Comparison of ENCODE assay signal across 9 cellular contexts in genomic region chr10:55410415-55410885, GRCh38.
A peak's percentile ranks its signal among the peaks of the same experiment; 100 is the strongest.
DNase-seq lines count a peak whose midpoint lies in the region; ATAC-seq, FAIRE-seq and TF ChIP-seq lines count a peak whose summit lies in the region.
"Had no signal": no experiment of that assay in that cellular context is flagged by ENCODE, and none has a peak within 500 bp of the region (broad histone marks: within the 10 kb centered on the region; RNA-seq: fewer than 3 reads in every experiment).

No MANE protein-coding gene starts in this region.

- BruUV-seq in HepG2 (replicated peaks; lab: Mats Ljungman, UMichigan), result no TSS peak

- POLR2A ChIA-PET in HepG2 (lab: Yijun Ruan, JAX), result no interaction called here

- CTCF ChIA-PET in HepG2 (lab: Yijun Ruan, JAX; ENCODE audit: low intra/inter-chr PET ratio, low total read pairs), result no interaction called here

- H3K9ac ChIP-seq in smooth muscle cell (ENCODE audit: low read depth) (no peak overlapping the region), HepG2 (ENCODE audit: insufficient read depth, low read depth, low read length) (no peak overlapping the region)

- peak; percentile 64 for DNase-seq in NCI-H1105 (lab: John Stamatoyannopoulos, UW)
- peak; percentile 1 for DNase-seq in UCSD-AML1 (lab: John Stamatoyannopoulos, UW; ENCODE audit: unreplicated experiment)
- peak; percentile 59 for DNase-seq in right atrium auricular region (ENCODE audit: low spot score)
- no peak for DNase-seq in smooth muscle cell (lab: John Stamatoyannopoulos, UW; ENCODE audit: unreplicated experiment)
- DNase-seq in HepG2 (ENCODE audit: low spot score), result no peak
- no peak for DNase-seq in AG08396 (ENCODE audit: low spot score)
- DNase-seq in activated T-cell treated with anti-CD3 and anti-CD28 coated beads, Interleukin-2, amount 50 U/mL, for 48 hours, result no peak

- WGBS in smooth muscle cell (ENCODE audit: low lambda C conversion rate), result 61% methylated on average over 7 of the region's 7 CpGs
- WGBS in HepG2 (ENCODE audit: low lambda C conversion rate), result 20% methylated on average over 7 of the region's 7 CpGs

- peaks cover 0 to 12% of the 10 kb centered on the region in 2 donors for H3K4me1 ChIP-seq in right atrium auricular region
- peaks cover 18% of the 10 kb centered on the region for H3K4me1 ChIP-seq in smooth muscle cell (ENCODE audit: low read depth)
- H3K4me1 ChIP-seq in HepG2 (ENCODE audit: insufficient read depth, low read length), result no peaks in the 10 kb centered on the region

- no peaks in the 10 kb centered on the region for H3K9me3 ChIP-seq in right atrium auricular region
- H3K9me3 ChIP-seq in smooth muscle cell (replicated peaks; ENCODE audit: low read depth), result no peaks in the 10 kb centered on the region
- no peaks in the 10 kb centered on the region for H3K9me3 ChIP-seq in HepG2 (ENCODE audit: low read length)

- no peaks in the 10 kb centered on the region for H3F3A ChIP-seq in smooth muscle cell (ENCODE audit: low read depth)

- TF ChIP-seq EP300 in HepG2 (IDR thresholded peaks at IDR 0.05; ENCODE audit: low read depth in 2 of 2, low read length in 2 of 2) (no peak), HepG2 (CRISPR knock-in tag; IDR thresholded peaks at IDR 0.05; ENCODE audit: borderline replicate concordance) (no peak)

- H3K27ac ChIP-seq in right atrium auricular region, result peak overlapping the region; percentile 28
- H3K27ac ChIP-seq in smooth muscle cell (ENCODE audit: low read depth), result no peak overlapping the region
- no peak overlapping the region for H3K27ac ChIP-seq in HepG2 (ENCODE audit: extremely low read length, insufficient read depth, low read length)

- in situ Hi-C loops in HepG2 (cut with HindIII; ENCODE audit: extremely low pct_ligation_motif_present, low pct_unique_long_range_greater_than_20kb), result no loop called here

- no peak for TF ChIP-seq RAD21 in HepG2 (CRISPR knock-in tag; IDR thresholded peaks at IDR 0.05)

- no peak for ATAC-seq in HepG2
- no peak for ATAC-seq in GM18909 (IDR thresholded peaks at IDR 0.05; ENCODE audit: poor library complexity, unreplicated experiment)

- TF ChIP-seq POLR2A in HepG2 (IDR thresholded peaks at IDR 0.05; ENCODE audit: insufficient read depth in 1 of 2, low read depth in 2 of 2, low read length in 2 of 2), result no peak

- peak overlapping the region in 1 of 2 donors; percentile 4 for H3K4me3 ChIP-seq in right atrium auricular region
- no peak overlapping the region for H3K4me3 ChIP-seq in smooth muscle cell
- no peak overlapping the region for H3K4me3 ChIP-seq in HepG2 (replicated peaks in 1 of 3; ENCODE audit: insufficient read depth in 1 of 3, low read depth in 2 of 3, low read length in 3 of 3)

- H3K36me3 ChIP-seq in right atrium auricular region (no peaks in the 10 kb centered on the region), smooth muscle cell (ENCODE audit: low read depth) (no peaks in the 10 kb centered on the region), HepG2 (replicated peaks in 1 of 2; ENCODE audit: control insufficient read depth in 1 of 2, insufficient read depth in 2 of 2, low read length in 2 of 2) (no peaks in the 10 kb centered on the region)

- no peaks in the 10 kb centered on the region for H4K20me1 ChIP-seq in smooth muscle cell (ENCODE audit: low read depth)
- no peaks in the 10 kb centered on the region for H4K20me1 ChIP-seq in HepG2 (ENCODE audit: insufficient read depth, low read length)

- peak overlapping the region; percentile 21 for H3K4me2 ChIP-seq in smooth muscle cell
- H3K4me2 ChIP-seq in HepG2 (ENCODE audit: low read depth, low read length), result no peak overlapping the region

- H3K79me2 ChIP-seq in smooth muscle cell (ENCODE audit: low read depth) (no peaks in the 10 kb centered on the region), HepG2 (ENCODE audit: insufficient read depth, low read length) (no peaks in the 10 kb centered on the region)

- peak in 1 of 2 donors; percentile 56 for TF ChIP-seq CTCF in right atrium auricular region (IDR thresholded peaks at IDR 0.05)
- TF ChIP-seq CTCF in smooth muscle cell (IDR thresholded peaks at IDR 0.05; ENCODE audit: borderline replicate concordance, insufficient read depth, poor library complexity, severe bottlenecking), result no peak
- TF ChIP-seq CTCF in HepG2 (CRISPR knock-in tag; IDR thresholded peaks at IDR 0.05), result no peak

- no peak for FAIRE-seq in HepG2 (lab: Jason Lieb, UNC)
- FAIRE-seq: GM18507 had no signal

- intact Hi-C loops in HepG2 (cut with micrococcal nuclease; ENCODE audit: unreplicated experiment), result no loop called here

- H2AFZ ChIP-seq in smooth muscle cell (ENCODE audit: low read depth) (peak overlapping the region; percentile 39), HepG2 (ENCODE audit: low read length) (no peak overlapping the region)

- H3K27me3 ChIP-seq in right atrium auricular region, result no peaks in the 10 kb centered on the region
- no peaks in the 10 kb centered on the region for H3K27me3 ChIP-seq in smooth muscle cell (ENCODE audit: low read depth)
- no peaks in the 10 kb centered on the region for H3K27me3 ChIP-seq in HepG2 (ENCODE audit: control insufficient read depth in 1 of 2, insufficient read depth in 2 of 2, low read length in 2 of 2)

TF ChIP-seq in HepG2, 621 proteins besides CTCF, POLR2A, EP300 and RAD21:
- no peak for TF ChIP-seq NFATC3 (CRISPR knock-in tag; IDR thresholded peaks at IDR 0.05)
- no peak for TF ChIP-seq ZNF235 (CRISPR knock-in tag; IDR thresholded peaks at IDR 0.05; ENCODE audit: borderline replicate concordance)
- TF ChIP-seq ZNF230 (CRISPR knock-in tag; IDR thresholded peaks at IDR 0.05), result no peak

Comparison
In these comparisons a context has a peak if more than half of its experiments do, and no peak if none do; other contexts are left out.
1. DNase-seq: peak in NCI-H1105 (single experiment), UCSD-AML1 (single experiment) and right atrium auricular region (single experiment); none in smooth muscle cell (single experiment), HepG2 (single experiment), AG08396 (single experiment) and activated T-cell treated with anti-CD3 and anti-CD28 coated beads, Interleukin-2, amount 50 U/mL, for 48 hours (0 of 2).
2. H3K27ac ChIP-seq: peak in right atrium auricular region (2 of 2); none in smooth muscle cell (single experiment) and HepG2 (single experiment).